24 cellular contexts compared by ENCODE assay signal in genomic region chr6:157778719-157779118, GRCh38.
"Had no signal": no experiment of that assay in that cellular context is flagged by ENCODE, and none has a peak within 500 bp of the region (broad histone marks: within the 10 kb centered on the region; RNA-seq: fewer than 3 reads in every experiment).

No MANE protein-coding gene starts in this region.

- DNase-seq: islet precursor cell; left ventricle myocardium inferior; midbrain; mucosa of descending colon; naive thymus-derived CD4-positive, alpha-beta T cell; ovary; retina; right cardiac atrium; stimulated activated CD4-positive, alpha-beta T cell treated with anti-CD3 and anti-CD28 coated beads, Interleukin-12 subunit alpha, Interleukin-12 subunit beta, amount 100 ng/mL, for 4 hours; stimulated activated CD4-positive, alpha-beta T cell treated with anti-CD3 and anti-CD28 coated beads, Interleukin-15, amount 100 ng/mL, for 24 hours; stimulated activated CD4-positive, alpha-beta T cell treated with anti-CD3 and anti-CD28 coated beads, Interleukin-2, amount 100 ng/mL, for 24 hours; stimulated activated CD4-positive, alpha-beta T cell treated with anti-CD3 and anti-CD28 coated beads, Interleukin-4, amount 100 ng/mL, for 1 hour; stimulated activated naive CD4-positive, alpha-beta T cell; tibial artery; uterus had no signal

- H3K36me3 Mint-ChIP-seq: natural killer cell treated with Interleukin-12 subunit alpha and Interleukin-12 subunit beta and Interleukin-15 and Interleukin-18, amount 100 ng/mL, for 72 hours; type B pancreatic cell had no signal

- H3K27me3 ChIP-seq: ovary, uterus had no signal

- H3K27ac Mint-ChIP-seq: natural killer cell treated with Interleukin-12 subunit alpha and Interleukin-12 subunit beta and Interleukin-15 and Interleukin-18, amount 100 ng/mL, for 72 hours; progenitor cell of endocrine pancreas; stimulated activated naive CD8-positive, alpha-beta T cell treated with anti-CD3 and anti-CD28 coated beads, Interleukin-15, Interleukin-2, amounts not matched to agents 100 ng/mL and 50 ng/mL, for 24 hours; type B pancreatic cell had no signal

- ATAC-seq: mucosa of descending colon; naive thymus-derived CD4-positive, alpha-beta T cell; natural killer cell treated with Interleukin-12 subunit alpha and Interleukin-12 subunit beta and Interleukin-15 and Interleukin-18, amount 100 ng/mL, for 72 hours; right cardiac atrium; sciatic nerve had no signal

- H3K4me3 ChIP-seq: left ventricle myocardium inferior, lung, mucosa of descending colon, ovary, skin epidermis, suprapubic skin, thoracic aorta, tibial artery, uterus had no signal

- H3K27ac ChIP-seq: left ventricle myocardium inferior, ovary, skin epidermis, suprapubic skin, thoracic aorta, tibial artery, uterus had no signal

- H3K4me1 ChIP-seq: suprapubic skin, tibial artery, uterus had no signal

- H3K9me3 ChIP-seq: mucosa of descending colon, ovary, suprapubic skin, thoracic aorta, tibial artery, uterus had no signal

- H3K36me3 ChIP-seq: left ventricle myocardium inferior, ovary, suprapubic skin, thoracic aorta, tibial artery, uterus had no signal

- H3K9me3 Mint-ChIP-seq: natural killer cell treated with Interleukin-12 subunit alpha and Interleukin-12 subunit beta and Interleukin-15 and Interleukin-18, amount 100 ng/mL, for 72 hours had no signal

- H3K4me3 Mint-ChIP-seq: naive thymus-derived CD4-positive, alpha-beta T cell; natural killer cell treated with Interleukin-12 subunit alpha and Interleukin-12 subunit beta and Interleukin-15 and Interleukin-18, amount 100 ng/mL, for 72 hours; stimulated activated naive CD8-positive, alpha-beta T cell treated with anti-CD3 and anti-CD28 coated beads, Interleukin-15, Interleukin-2, amounts not matched to agents 100 ng/mL and 50 ng/mL, for 24 hours; type B pancreatic cell had no signal
